22 cellular contexts compared by ENCODE assay signal in the genomic region with DNA sequence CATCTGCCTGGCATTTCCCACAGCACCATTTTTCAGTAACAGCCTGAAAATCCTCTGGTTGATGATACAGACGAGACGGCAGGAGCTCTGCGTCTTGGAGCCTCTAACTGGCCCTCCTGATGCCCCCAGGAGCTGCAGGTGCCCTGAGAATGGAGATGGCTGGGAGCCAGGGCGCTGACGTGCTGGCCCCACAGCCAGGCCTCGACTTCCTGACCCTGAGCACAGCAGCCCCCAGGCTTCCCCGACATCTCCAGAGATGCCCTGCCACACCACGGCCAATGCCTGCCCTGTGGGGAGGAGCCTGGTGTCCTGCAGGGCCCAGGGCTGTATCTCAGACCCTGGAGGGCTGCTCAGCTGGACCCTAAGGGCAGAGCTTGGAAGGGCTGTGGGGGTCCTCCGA.
"Had no signal": no experiment of that assay in that cellular context is flagged by ENCODE, and none has a peak within 500 bp of the region (broad histone marks: within the 10 kb centered on the region; RNA-seq: fewer than 3 reads in every experiment).

No MANE protein-coding gene starts in this region.

- DNase-seq: central memory CD4-positive, alpha-beta T cell; effector memory CD4-positive, alpha-beta T cell; foreskin melanocyte; mammary epithelial cell; mesendoderm; midbrain; naive thymus-derived CD4-positive, alpha-beta T cell; nucleus accumbens; right lobe of liver; small intestine; stimulated activated CD4-positive, alpha-beta T cell treated with anti-CD3 and anti-CD28 coated beads, Interleukin-12 subunit alpha, Interleukin-12 subunit beta, amount 100 ng/mL, for 4 hours; stimulated activated CD4-positive, alpha-beta T cell treated with anti-CD3 and anti-CD28 coated beads, Interleukin-1b, Interleukin-23, amount 100 ng/mL, for 48 hours; stimulated activated CD4-positive, alpha-beta T cell treated with anti-CD3 and anti-CD28 coated beads, Interleukin-4, amount 100 ng/mL, for 1 hour; stimulated activated CD8-positive, alpha-beta memory T cell treated with anti-CD3 and anti-CD28 coated beads, Interleukin-4, amount 100 ng/mL, for 48 hours; stimulated activated naive CD4-positive, alpha-beta T cell treated with Interleukin-2 at 50 U/mL for 16 hours; stomach; thyroid gland; trophoblast cell had no signal

- H3K27ac ChIP-seq: esophagus muscularis mucosa, neural progenitor cell, psoas muscle, right lobe of liver, stomach, thyroid gland, vagina had no signal

- H3K36me3 ChIP-seq: neural progenitor cell had no signal

- ATAC-seq: naive thymus-derived CD4-positive, alpha-beta T cell; psoas muscle; right lobe of liver had no signal

- H3K9me3 ChIP-seq: esophagus muscularis mucosa, psoas muscle, right lobe of liver, stomach, thyroid gland, vagina had no signal

- H3K4me1 ChIP-seq: neural progenitor cell, psoas muscle, right lobe of liver, thyroid gland had no signal

- H3K27me3 ChIP-seq: esophagus muscularis mucosa, neural progenitor cell, right lobe of liver, stomach, thyroid gland, vagina had no signal

- H3K4me3 ChIP-seq: esophagus muscularis mucosa, neural progenitor cell, psoas muscle, right lobe of liver, stomach, thyroid gland, vagina had no signal
